In the genomic region with DNA sequence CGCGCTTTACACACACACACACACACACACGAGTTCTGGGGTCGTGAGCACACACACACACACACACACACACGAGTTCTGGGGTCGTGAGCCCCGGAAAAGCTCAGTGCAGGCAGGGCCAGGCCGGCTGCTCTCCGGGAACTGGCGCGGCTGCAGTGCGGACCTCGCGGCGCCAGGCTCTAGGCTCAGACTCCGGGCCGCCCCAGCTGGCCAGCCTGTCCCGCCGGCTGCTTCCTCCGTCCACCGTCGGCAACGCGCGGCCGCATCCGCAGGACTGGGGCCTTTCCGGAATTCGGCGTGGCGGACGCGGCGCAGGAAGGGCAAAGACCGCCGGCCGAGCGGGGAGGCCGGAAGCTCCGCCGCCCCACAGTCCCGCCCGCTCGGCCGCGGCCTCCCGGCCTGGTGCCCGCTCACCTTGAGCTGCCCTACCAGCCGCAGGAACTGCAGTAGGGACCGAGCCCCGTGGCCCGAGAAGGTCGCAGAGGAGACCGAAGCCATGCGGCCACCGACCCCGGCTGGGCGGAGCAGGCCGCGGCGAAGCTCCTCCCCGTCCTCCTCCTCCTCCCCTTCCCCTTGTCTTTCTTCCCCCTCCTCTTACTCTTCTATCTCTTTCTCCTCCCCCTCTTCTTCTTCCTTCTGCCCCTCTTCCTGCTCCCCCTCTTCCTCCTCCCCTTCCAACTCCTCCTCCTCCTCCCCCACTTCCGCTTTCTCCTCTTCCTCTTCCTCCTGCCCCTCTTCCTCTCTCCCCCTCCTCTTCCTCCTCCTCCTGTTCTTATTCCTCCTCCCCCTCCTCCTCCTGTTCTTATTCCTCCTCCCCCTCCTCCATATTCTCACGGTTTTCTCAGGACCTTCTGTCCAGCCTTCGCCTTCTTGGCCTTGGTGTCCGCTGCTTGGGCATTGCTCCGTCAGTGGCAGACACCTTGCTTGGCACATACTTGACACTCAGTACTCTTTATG, we compare ENCODE assay signal across 8 cellular contexts. TPM values are rescaled to one million over a fixed set of nuclear protein-coding genes. Genes with fewer than 3 reads are reported as not detected.
DNase-seq lines count a peak whose midpoint lies in the region; ATAC-seq and TF ChIP-seq lines count a peak whose summit lies in the region.

A gene with protein sequence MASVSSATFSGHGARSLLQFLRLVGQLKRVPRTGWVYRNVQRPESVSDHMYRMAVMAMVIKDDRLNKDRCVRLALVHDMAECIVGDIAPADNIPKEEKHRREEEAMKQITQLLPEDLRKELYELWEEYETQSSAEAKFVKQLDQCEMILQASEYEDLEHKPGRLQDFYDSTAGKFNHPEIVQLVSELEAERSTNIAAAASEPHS (minus strand): TSS at position 533 of the 957 bp plus-strand sequence. CDS start 35 bp downstream, at position 498.

- H3K9me3 ChIP-seq in ES-I3 (ENCODE audit: control insufficient read depth, insufficient read depth, low read length) (0 out of 2 replicates have a peak, but pooled peaks cover 4% of the 10 kb centered on the region), adrenal gland (replicated peaks in 1 of 3) (no peaks in the 10 kb centered on the region), heart right ventricle (peaks cover 0 to 8% (median 0%) of the 10 kb centered on the region in 11 donors)

- peak; percentile 24 to 55 for DNase-seq in SW 1271 (lab: John Stamatoyannopoulos, UW)
- DNase-seq in adrenal gland, result peak; percentile 75 to 82 (median 78)
- peak; percentile 80 to 84 for DNase-seq in heart right ventricle
- peak; percentile 94 for DNase-seq in posterior vena cava (ENCODE audit: low spot score)
- no peak for DNase-seq in NCI-H2107 (lab: John Stamatoyannopoulos, UW)

- peaks cover 25% of the 10 kb centered on the region for H3K36me3 ChIP-seq in ES-I3 (ENCODE audit: insufficient read depth, low read length)
- H3K36me3 ChIP-seq in adrenal gland (replicated peaks in 1 of 2), result peaks cover 0 to 21% of the 10 kb centered on the region in 2 donors
- peaks cover 0 to 36% (median 6%) of the 10 kb centered on the region in 9 donors for H3K36me3 ChIP-seq in heart right ventricle

- no peak; the same call in 1 of the 2 replicates for TF ChIP-seq RAD21 in Ishikawa (IDR thresholded peaks at IDR 0.05; ENCODE audit: low read depth)

- H3K27ac ChIP-seq in adrenal gland, result peak within 1 kb of the TSS; percentile 43 to 94 (median 89)
- peak within 1 kb of the TSS; percentile 86 to 97 (median 95) for H3K27ac ChIP-seq in heart right ventricle

- peak within 1 kb of the TSS; percentile 93 for H3K9ac ChIP-seq in ES-I3 (ENCODE audit: low read depth, low read length)

- H3K4me1 ChIP-seq in ES-I3 (ENCODE audit: insufficient read depth, low read length), result no peaks in the 10 kb centered on the region
- H3K4me1 ChIP-seq in adrenal gland (replicated peaks in 1 of 2), result peaks cover 25 to 34% of the 10 kb centered on the region in 2 donors
- peaks cover 0 to 37% (median 20%) of the 10 kb centered on the region in 9 donors for H3K4me1 ChIP-seq in heart right ventricle

- no peak for TF ChIP-seq EP300 in Ishikawa (IDR thresholded peaks at IDR 0.05; ENCODE audit: borderline replicate concordance)

- intact Hi-C loops in adrenal gland (cut with DNase I) (loop anchor here (5.0 to 10.0 kb wide), 2 partner anchors 104 to 157 kb away; no protein-coding TSS in a partner anchor), heart right ventricle (cut with DNase I) (loop anchor here in 8 of 10 donors (2.0 to 10.0 kb wide), 8 partner anchors 104 to 656 kb away; partner anchors contain the start of genes TPD52L1 (in 6 of the 8) and HINT3 (in 2 of the 8)), posterior vena cava (cut with DNase I) (loop anchor here in 1 of 2 donors (5.0 kb wide), 1 partner anchor 149 kb away; the partner anchor contains the start of gene TPD52L1)

- TF ChIP-seq CTCF in adrenal gland (IDR thresholded peaks at IDR 0.05) (peak in 1 of 6 experiments; percentile 25), heart right ventricle (IDR thresholded peaks at IDR 0.05) (peak in 1 of 9 donors; percentile 4)

- 2 to 9% (median 4%) methylated on average over 14 to 67 of the region's 67 CpGs for WGBS in adrenal gland, 4 donors
- 4 to 5% methylated on average over 65 to 67 of the region's 67 CpGs for WGBS in heart right ventricle, 2 donors

- H3K27me3 ChIP-seq in adrenal gland, result no peaks in the 10 kb centered on the region
- H3K27me3 ChIP-seq in heart right ventricle, result no peaks in the 10 kb centered on the region

- peak within 1 kb of the TSS; percentile 34 to 81 (median 58) for H3K4me3 ChIP-seq in adrenal gland
- peak within 1 kb of the TSS; percentile 52 to 84 (median 76) for H3K4me3 ChIP-seq in heart right ventricle

- ATAC-seq in GM21619 (IDR thresholded peaks at IDR 0.05; ENCODE audit: unreplicated experiment) (peak; percentile 87), heart right ventricle (peak; percentile 87 to 96 (median 92))

- TF ChIP-seq POLR2A in adrenal gland (IDR thresholded peaks at IDR 0.05), result peak; percentile 46 to 80

TF ChIP-seq in Ishikawa, 13 proteins besides CTCF, POLR2A, EP300 and RAD21:
- TF ChIP-seq, protein P1, sequence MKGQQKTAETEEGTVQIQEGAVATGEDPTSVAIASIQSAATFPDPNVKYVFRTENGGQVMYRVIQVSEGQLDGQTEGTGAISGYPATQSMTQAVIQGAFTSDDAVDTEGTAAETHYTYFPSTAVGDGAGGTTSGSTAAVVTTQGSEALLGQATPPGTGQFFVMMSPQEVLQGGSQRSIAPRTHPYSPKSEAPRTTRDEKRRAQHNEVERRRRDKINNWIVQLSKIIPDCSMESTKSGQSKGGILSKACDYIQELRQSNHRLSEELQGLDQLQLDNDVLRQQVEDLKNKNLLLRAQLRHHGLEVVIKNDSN (IDR thresholded peaks at IDR 0.05), result no peak
- TF ChIP-seq ZBTB7A (IDR thresholded peaks at IDR 0.05; ENCODE audit: low read depth) (peak; percentile 42; the same call in 1 of the 2 replicates), MAX (IDR thresholded peaks at IDR 0.05) (peak; percentile 67), TAF1 (IDR thresholded peaks at IDR 0.05; ENCODE audit: low read depth) (peak; percentile 71), EGR1 (IDR thresholded peaks at IDR 0.05) (no peak), NFIC (IDR thresholded peaks at IDR 0.05) (no peak), TCF12 (IDR thresholded peaks at IDR 0.05; ENCODE audit: low read depth) (peak; percentile 30; the same call in 1 of the 2 replicates)

RNA-seq across cellular contexts. Expression of the gene that starts here (rescaled TPM):
- total RNA-seq in adrenal gland (100 to 1,000 TPM in 5 of 8 donors, 10 to 100 TPM in 3; 94.2 to 166 (median 115) TPM), heart right ventricle (100 to 1,000 TPM in 5 of 10 donors, 10 to 100 TPM in 5; 70.9 to 107 (median 95.1) TPM), posterior vena cava (10 to 100 TPM; 47.8 to 53.2 TPM)
- polyA plus RNA-seq in adrenal gland (100 to 1,000 TPM; 129 to 141 (median 139) TPM), heart right ventricle (100 to 1,000 TPM; 103 TPM)
